In the genomic region with DNA sequence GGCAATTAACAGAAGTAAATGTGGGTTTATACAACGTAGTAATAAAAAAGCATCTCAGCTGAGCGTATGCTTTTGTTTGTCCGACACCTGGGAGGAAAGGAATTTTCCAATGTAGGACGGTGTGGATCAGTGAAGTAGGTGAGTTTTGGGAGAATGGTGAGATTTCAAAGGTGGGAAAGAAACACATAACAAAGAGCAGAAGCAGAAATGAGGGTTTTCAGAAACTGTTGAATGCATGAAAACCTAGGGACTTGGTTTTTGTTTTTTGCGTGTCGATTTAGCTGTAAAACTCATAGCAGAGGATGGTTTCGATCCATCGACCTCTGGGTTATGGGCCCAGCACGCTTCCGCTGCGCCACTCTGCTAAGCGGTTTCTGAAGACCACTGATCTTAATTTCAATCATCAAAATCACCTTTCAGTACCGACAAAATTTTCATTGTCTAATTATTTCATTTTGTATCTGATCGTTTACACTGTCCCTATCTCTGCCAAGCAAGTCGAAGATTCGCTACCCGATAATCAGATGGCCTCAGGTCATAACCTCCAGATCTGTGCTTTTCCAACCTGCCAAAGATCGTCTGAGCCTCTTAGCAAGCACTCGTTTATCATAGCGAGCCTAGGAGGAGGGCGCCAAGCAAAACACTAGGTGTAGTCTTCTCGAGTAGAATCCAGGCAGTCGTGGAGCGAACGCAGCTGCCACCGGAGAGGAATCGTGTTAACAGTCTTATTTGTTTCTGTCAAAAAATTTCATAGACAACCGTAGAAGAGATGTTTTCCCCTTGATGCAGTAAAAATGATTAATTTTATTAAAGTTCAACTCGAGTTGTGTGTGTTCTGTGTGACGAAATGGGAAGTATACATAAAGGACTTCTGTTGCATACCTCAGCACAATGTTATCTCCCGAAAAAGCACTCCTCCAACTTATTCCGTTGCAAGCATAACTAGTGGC, we compare ENCODE assay signal across 1 cellular context.
A peak's percentile ranks its signal among the peaks of the same experiment; 100 is the strongest.
TF ChIP-seq lines count a peak whose summit lies in the region.

No MANE protein-coding gene starts in this region.

TF ChIP-seq in GM12878, 131 proteins besides CTCF, POLR2A, EP300 and RAD21:
- TF ChIP-seq ZSCAN29 (IDR thresholded peaks at IDR 0.05) (0 out of 2 replicates have a peak, but pooled peaks have one; percentile 44), NR2F1 (conservative IDR thresholded peaks at IDR 0.05) (no peak), CBFB (IDR thresholded peaks at IDR 0.05; ENCODE audit: low read depth) (0 out of 2 replicates have a peak, but pooled peaks have one; percentile 21), SREBF2 (IDR thresholded peaks at IDR 0.05; ENCODE audit: low read length) (peak; percentile 85), CBX5 (IDR thresholded peaks at IDR 0.05; ENCODE audit: low read depth) (0 out of 2 replicates have a peak, but pooled peaks have one; percentile 54), ZNF24 (IDR thresholded peaks at IDR 0.05) (peak; percentile 97), TARDBP (IDR thresholded peaks at IDR 0.05; ENCODE audit: borderline replicate concordance) (peak; percentile 73; the same call in 1 of the 2 replicates), RUNX3 (IDR thresholded peaks at IDR 0.05; ENCODE audit: low read length) (peak; percentile 56), TCF7 (IDR thresholded peaks at IDR 0.05; ENCODE audit: borderline replicate concordance) (0 out of 2 replicates have a peak, but pooled peaks have one; percentile 45), HDGF (IDR thresholded peaks at IDR 0.05) (no peak)
- TF ChIP-seq, protein P1, sequence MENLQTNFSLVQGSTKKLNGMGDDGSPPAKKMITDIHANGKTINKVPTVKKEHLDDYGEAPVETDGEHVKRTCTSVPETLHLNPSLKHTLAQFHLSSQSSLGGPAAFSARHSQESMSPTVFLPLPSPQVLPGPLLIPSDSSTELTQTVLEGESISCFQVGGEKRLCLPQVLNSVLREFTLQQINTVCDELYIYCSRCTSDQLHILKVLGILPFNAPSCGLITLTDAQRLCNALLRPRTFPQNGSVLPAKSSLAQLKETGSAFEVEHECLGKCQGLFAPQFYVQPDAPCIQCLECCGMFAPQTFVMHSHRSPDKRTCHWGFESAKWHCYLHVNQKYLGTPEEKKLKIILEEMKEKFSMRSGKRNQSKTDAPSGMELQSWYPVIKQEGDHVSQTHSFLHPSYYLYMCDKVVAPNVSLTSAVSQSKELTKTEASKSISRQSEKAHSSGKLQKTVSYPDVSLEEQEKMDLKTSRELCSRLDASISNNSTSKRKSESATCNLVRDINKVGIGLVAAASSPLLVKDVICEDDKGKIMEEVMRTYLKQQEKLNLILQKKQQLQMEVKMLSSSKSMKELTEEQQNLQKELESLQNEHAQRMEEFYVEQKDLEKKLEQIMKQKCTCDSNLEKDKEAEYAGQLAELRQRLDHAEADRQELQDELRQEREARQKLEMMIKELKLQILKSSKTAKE (IDR thresholded peaks at IDR 0.05; ENCODE audit: low read depth, poor library complexity, severe bottlenecking): peak; percentile 58
- TF ChIP-seq, protein P2, sequence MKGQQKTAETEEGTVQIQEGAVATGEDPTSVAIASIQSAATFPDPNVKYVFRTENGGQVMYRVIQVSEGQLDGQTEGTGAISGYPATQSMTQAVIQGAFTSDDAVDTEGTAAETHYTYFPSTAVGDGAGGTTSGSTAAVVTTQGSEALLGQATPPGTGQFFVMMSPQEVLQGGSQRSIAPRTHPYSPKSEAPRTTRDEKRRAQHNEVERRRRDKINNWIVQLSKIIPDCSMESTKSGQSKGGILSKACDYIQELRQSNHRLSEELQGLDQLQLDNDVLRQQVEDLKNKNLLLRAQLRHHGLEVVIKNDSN (IDR thresholded peaks at IDR 0.05; ENCODE audit: borderline replicate concordance, extremely low read length, insufficient read depth, low read depth, low read length): no peak
